Comparison of ENCODE assay signal across 27 cellular contexts in the genomic region with DNA sequence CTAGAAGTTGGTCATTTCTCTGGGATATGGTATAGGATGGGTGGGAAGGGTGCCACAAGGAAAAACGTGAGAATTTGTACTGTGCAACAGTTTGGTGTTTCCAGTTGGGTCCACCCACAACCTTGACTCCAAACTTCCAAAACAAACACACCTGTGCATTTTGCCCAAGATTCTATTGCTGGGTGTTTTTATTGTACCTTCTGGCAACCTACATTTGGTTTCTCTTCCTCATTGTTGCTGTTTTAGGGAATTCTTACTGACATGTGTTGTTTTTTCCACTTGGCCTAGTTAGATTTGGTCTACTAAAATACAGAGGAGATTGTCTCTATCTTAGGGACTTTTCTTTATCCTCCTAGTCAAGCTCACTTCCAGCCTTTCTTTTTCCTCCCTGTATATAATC. TPM values are rescaled to one million over a fixed set of nuclear protein-coding genes. Genes with fewer than 3 reads are reported as not detected.
DNase-seq lines count a peak whose midpoint lies in the region; ATAC-seq and TF ChIP-seq lines count a peak whose summit lies in the region.
"Had no signal": no experiment of that assay in that cellular context is flagged by ENCODE, and none has a peak within 500 bp of the region (broad histone marks: within the 10 kb centered on the region; RNA-seq: fewer than 3 reads in every experiment).

No MANE protein-coding gene starts in this region.

- H3K36me3 ChIP-seq in mucosa of descending colon (ENCODE audit: low read depth) (no peaks in the 10 kb centered on the region), transverse colon (no peaks in the 10 kb centered on the region)
- H3K36me3 ChIP-seq: esophagus muscularis mucosa, right atrium auricular region had no signal

- H3K27me3 Mint-ChIP-seq in activated naive CD8-positive, alpha-beta T cell treated with anti-CD3 and anti-CD28 coated beads for 36 hours, result no peaks in the 10 kb centered on the region
- H3K27me3 Mint-ChIP-seq in activated naive CD8-positive, alpha-beta T cell treated with anti-CD3 and anti-CD28 coated beads, Interleukin-2, amount 50 U/mL, for 24 hours, result no peaks in the 10 kb centered on the region
- H3K27me3 Mint-ChIP-seq: activated naive CD8-positive, alpha-beta T cell treated with anti-CD3 and anti-CD28 coated beads, Interleukin-2, amount 10 ng/mL, durations not matched to agents 7 days and 5 days; CD4-positive, CD25-positive, alpha-beta regulatory T cell; dendritic cell treated with granulocyte-macrophage colony-stimulating factor and Interleukin-4, amounts not matched to agents 40 ng/mL and 50 ng/mL, for 4 days; T-helper 17 cell had no signal

- H3K9me3 Mint-ChIP-seq in activated naive CD8-positive, alpha-beta T cell treated with anti-CD3 and anti-CD28 coated beads for 36 hours, result peaks cover 3% of the 10 kb centered on the region
- peaks cover 7% of the 10 kb centered on the region for H3K9me3 Mint-ChIP-seq in activated naive CD8-positive, alpha-beta T cell treated with anti-CD3 and anti-CD28 coated beads, Interleukin-2, amount 50 U/mL, for 24 hours

- peaks cover 19% of the 10 kb centered on the region for H3K4me1 Mint-ChIP-seq in activated naive CD8-positive, alpha-beta T cell treated with anti-CD3 and anti-CD28 coated beads for 36 hours
- H3K4me1 Mint-ChIP-seq in activated naive CD8-positive, alpha-beta T cell treated with anti-CD3 and anti-CD28 coated beads, Interleukin-2, amount 50 U/mL, for 24 hours, result peaks cover 36% of the 10 kb centered on the region

- H3K4me3 Mint-ChIP-seq in activated naive CD8-positive, alpha-beta T cell treated with anti-CD3 and anti-CD28 coated beads for 36 hours, result no peak overlapping the region
- H3K4me3 Mint-ChIP-seq in activated naive CD8-positive, alpha-beta T cell treated with anti-CD3 and anti-CD28 coated beads, Interleukin-2, amount 50 U/mL, for 24 hours, result no peak overlapping the region
- H3K4me3 Mint-ChIP-seq: activated naive CD8-positive, alpha-beta T cell treated with anti-CD3 and anti-CD28 coated beads, Interleukin-2, amount 10 ng/mL, durations not matched to agents 7 days and 5 days; dendritic cell treated with granulocyte-macrophage colony-stimulating factor and Interleukin-4, amounts not matched to agents 40 ng/mL and 50 ng/mL, for 4 days; T-helper 17 cell had no signal

- WGBS in transverse colon (ENCODE audit: low coverage in 1 of 2), 2 donors, result 0% methylated on average over 1 of the region's 1 CpG

- H3K36me3 Mint-ChIP-seq in activated naive CD8-positive, alpha-beta T cell treated with anti-CD3 and anti-CD28 coated beads for 36 hours, result peaks cover 23% of the 10 kb centered on the region
- H3K36me3 Mint-ChIP-seq in activated naive CD8-positive, alpha-beta T cell treated with anti-CD3 and anti-CD28 coated beads, Interleukin-2, amount 50 U/mL, for 24 hours (ENCODE audit: low read depth), result peaks cover 18% of the 10 kb centered on the region

- no peak overlapping the region for H3K4me3 ChIP-seq in mucosa of descending colon
- H3K4me3 ChIP-seq in transverse colon, result no peak overlapping the region
- H3K4me3 ChIP-seq: esophagus muscularis mucosa, heart right ventricle, right atrium auricular region had no signal

- TF ChIP-seq CTCF in mucosa of descending colon (IDR thresholded peaks at IDR 0.05), result no peak
- no peak for TF ChIP-seq CTCF in transverse colon (IDR thresholded peaks at IDR 0.05)

- TF ChIP-seq POLR2A in transverse colon (IDR thresholded peaks at IDR 0.05), result no peak

- no peak for DNase-seq in activated naive CD8-positive, alpha-beta T cell treated with anti-CD3 and anti-CD28 coated beads for 36 hours
- DNase-seq in activated naive CD8-positive, alpha-beta T cell treated with anti-CD3 and anti-CD28 coated beads, Interleukin-2, amount 50 U/mL, for 24 hours, result no peak
- peak; percentile 50 for DNase-seq in RPMI8226
- DNase-seq in mucosa of descending colon, result peak in 1 of 3 donors; percentile 41
- DNase-seq in transverse colon, result peak; percentile 23
- no peak for DNase-seq in NCI-H2107 (lab: John Stamatoyannopoulos, UW)
- DNase-seq in DMS 273 (lab: John Stamatoyannopoulos, UW; ENCODE audit: unreplicated experiment), result no peak
- no peak for DNase-seq in HuH-7.5 (ENCODE audit: low spot score)
- DNase-seq: 8988T; activated CD4-positive, alpha-beta T cell treated with anti-CD3 and anti-CD28 coated beads for 4 hours; activated effector memory CD4-positive, alpha-beta T cell treated with anti-CD3 and anti-CD28 coated beads, Interleukin-2, amount 50 U/mL, for 16 hours; activated naive CD8-positive, alpha-beta T cell treated with anti-CD3 and anti-CD28 coated beads, Interleukin-2, amount 10 ng/mL, durations not matched to agents 7 days and 5 days; activated T-cell treated with anti-CD3 and anti-CD28 coated beads for 4 hours; CD4-positive, CD25-positive, alpha-beta regulatory T cell; DMS153; foreskin melanocyte; heart right ventricle; left cardiac atrium; mesenchymal stem cell; NCI-H1105; NCI-H748 treated with DMSO at 0.1 percent for 48 hours; substantia nigra; T-helper 17 cell had no signal

- H3K27me3 ChIP-seq in transverse colon, result no peaks in the 10 kb centered on the region
- H3K27me3 ChIP-seq: esophagus muscularis mucosa, heart right ventricle, right atrium auricular region had no signal

- peak overlapping the region; percentile 9 for H3K27ac Mint-ChIP-seq in activated naive CD8-positive, alpha-beta T cell treated with anti-CD3 and anti-CD28 coated beads for 36 hours
- H3K27ac Mint-ChIP-seq in activated naive CD8-positive, alpha-beta T cell treated with anti-CD3 and anti-CD28 coated beads, Interleukin-2, amount 50 U/mL, for 24 hours, result no peak overlapping the region
- H3K27ac Mint-ChIP-seq: activated naive CD8-positive, alpha-beta T cell treated with anti-CD3 and anti-CD28 coated beads, Interleukin-2, amount 10 ng/mL, durations not matched to agents 7 days and 5 days; dendritic cell treated with granulocyte-macrophage colony-stimulating factor and Interleukin-4, amounts not matched to agents 40 ng/mL and 50 ng/mL, for 4 days; T-helper 17 cell had no signal

- no peak for TF ChIP-seq EP300 in transverse colon (IDR thresholded peaks at IDR 0.05; ENCODE audit: low read depth)

- ATAC-seq in activated naive CD8-positive, alpha-beta T cell treated with anti-CD3 and anti-CD28 coated beads, Interleukin-2, amount 50 U/mL, for 24 hours, result no peak
- ATAC-seq in mucosa of descending colon, result peak; percentile 90
- ATAC-seq: heart right ventricle, left cardiac atrium, T-helper 17 cell had no signal

- H3K4me1 ChIP-seq in mucosa of descending colon (ENCODE audit: low read depth) (no peaks in the 10 kb centered on the region), transverse colon (peaks cover 11 to 38% (median 15%) of the 10 kb centered on the region in 4 donors)

- peaks cover 5% of the 10 kb centered on the region for H3K9me3 ChIP-seq in mucosa of descending colon
- no peaks in the 10 kb centered on the region for H3K9me3 ChIP-seq in transverse colon
- H3K9me3 ChIP-seq: esophagus muscularis mucosa had no signal

- in situ Hi-C loops in transverse colon (cut with MboI; ENCODE audit: low pct_ligation_motif_present in 1 of 4, low pct_unique_long_range_greater_than_20kb in 1 of 4, low sequenced_read_pairs in 3 of 4), result no loop called here

- intact Hi-C loops in mucosa of descending colon (cut with DNase I, micrococcal nuclease), result no loop called here
- intact Hi-C loops in transverse colon (cut with DNase I; ENCODE audit: low total_unique reads), result no loop called here

- peak overlapping the region; percentile 53 to 71 (median 65) for H3K27ac ChIP-seq in transverse colon
- H3K27ac ChIP-seq: esophagus muscularis mucosa, heart right ventricle, right atrium auricular region, RWPE1 had no signal

RNA-seq across cellular contexts. Expression of a gene that starts 16.7 kb away (rescaled TPM):
- 10 to 100 TPM; 17.0 TPM for total RNA-seq in activated naive CD8-positive, alpha-beta T cell treated with anti-CD3 and anti-CD28 coated beads for 36 hours
- 100 to 1,000 TPM in 1 of 3 donors, 10 to 100 TPM in 2; 70.4 to 122 (median 83.6) TPM for total RNA-seq in mucosa of descending colon
- total RNA-seq in transverse colon, result 100 to 1,000 TPM in 2 of 4 donors, 10 to 100 TPM in 2; 53.9 to 138 (median 95.1) TPM

Comparison
In these comparisons a context has a peak if more than half of its experiments do, and no peak if none do; other contexts are left out.
1. DNase-seq: peak in RPMI8226 (single experiment) and transverse colon (single experiment); none in activated naive CD8-positive, alpha-beta T cell treated with anti-CD3 and anti-CD28 coated beads for 36 hours (single experiment), activated naive CD8-positive, alpha-beta T cell treated with anti-CD3 and anti-CD28 coated beads, Interleukin-2, amount 50 U/mL, for 24 hours (single experiment), NCI-H2107 (single experiment), DMS 273 (single experiment) and HuH-7.5 (single experiment).